ENCODE assay signal across 3 cellular contexts in genomic region chr11:62015615-62016014, GRCh38.
TF ChIP-seq lines count a peak whose summit lies in the region.

No MANE protein-coding gene starts in this region.

TF ChIP-seq in A549, 52 proteins besides CTCF, POLR2A, EP300 and RAD21:
- TF ChIP-seq MAX (IDR thresholded peaks at IDR 0.05), result no peak
- no peak for TF ChIP-seq NPAS2 (CRISPR knock-in tag; IDR thresholded peaks at IDR 0.05; ENCODE audit: borderline replicate concordance)
- no peak for TF ChIP-seq FOXS1 (CRISPR knock-in tag; IDR thresholded peaks at IDR 0.05)
- TF ChIP-seq PHF8 (IDR thresholded peaks at IDR 0.05; ENCODE audit: borderline replicate concordance, low read depth), result no peak
- TF ChIP-seq MAFK (IDR thresholded peaks at IDR 0.05; ENCODE audit: partially characterized antibody), result no peak
- no peak for TF ChIP-seq TP53 (CRISPR knock-in tag; IDR thresholded peaks at IDR 0.05)
- TF ChIP-seq GATA3 (IDR thresholded peaks at IDR 0.05; ENCODE audit: borderline replicate concordance), result no peak
- no peak for TF ChIP-seq MYC (IDR thresholded peaks at IDR 0.05; ENCODE audit: borderline replicate concordance, low read length)

TF ChIP-seq in IMR-90, 13 proteins besides CTCF, POLR2A, EP300 and RAD21 (continued from another document):
- TF ChIP-seq MAFK (IDR thresholded peaks at IDR 0.05; ENCODE audit: low read depth, low read length) (no peak), USF2 (IDR thresholded peaks at IDR 0.05; ENCODE audit: low read depth, low read length) (no peak), MXI1 (IDR thresholded peaks at IDR 0.05; ENCODE audit: borderline replicate concordance, low read depth, low read length) (no peak), SMC3 (IDR thresholded peaks at IDR 0.05; ENCODE audit: low read depth, low read length) (no peak), NFE2L2 (IDR thresholded peaks at IDR 0.05; ENCODE audit: low read depth, low read length) (no peak), RCOR1 (IDR thresholded peaks at IDR 0.05; ENCODE audit: insufficient replicate concordance, low read length) (no peak), FOS (IDR thresholded peaks at IDR 0.05; ENCODE audit: low read depth, low read length) (no peak), BHLHE40 (IDR thresholded peaks at IDR 0.05; ENCODE audit: low read depth, low read length) (no peak), ELK1 (IDR thresholded peaks at IDR 0.05; ENCODE audit: borderline replicate concordance, low read depth, low read length) (no peak)
TF ChIP-seq in IMR-90: peak in this region for 0.

TF ChIP-seq in liver, 16 proteins besides CTCF, POLR2A, EP300 and RAD21:
- no peak for TF ChIP-seq ZBTB33 (IDR thresholded peaks at IDR 0.05)
- peak in 1 of 2 donors; percentile 13 for TF ChIP-seq RXRA (IDR thresholded peaks at IDR 0.05)
- TF ChIP-seq REST (IDR thresholded peaks at IDR 0.05), result no peak
- TF ChIP-seq HNF4A (conservative IDR thresholded peaks at IDR 0.05), result peak; percentile 33 to 34
TF ChIP-seq in liver: peak in this region for 2.
